9 cellular contexts compared by ENCODE assay signal in the genomic region with DNA sequence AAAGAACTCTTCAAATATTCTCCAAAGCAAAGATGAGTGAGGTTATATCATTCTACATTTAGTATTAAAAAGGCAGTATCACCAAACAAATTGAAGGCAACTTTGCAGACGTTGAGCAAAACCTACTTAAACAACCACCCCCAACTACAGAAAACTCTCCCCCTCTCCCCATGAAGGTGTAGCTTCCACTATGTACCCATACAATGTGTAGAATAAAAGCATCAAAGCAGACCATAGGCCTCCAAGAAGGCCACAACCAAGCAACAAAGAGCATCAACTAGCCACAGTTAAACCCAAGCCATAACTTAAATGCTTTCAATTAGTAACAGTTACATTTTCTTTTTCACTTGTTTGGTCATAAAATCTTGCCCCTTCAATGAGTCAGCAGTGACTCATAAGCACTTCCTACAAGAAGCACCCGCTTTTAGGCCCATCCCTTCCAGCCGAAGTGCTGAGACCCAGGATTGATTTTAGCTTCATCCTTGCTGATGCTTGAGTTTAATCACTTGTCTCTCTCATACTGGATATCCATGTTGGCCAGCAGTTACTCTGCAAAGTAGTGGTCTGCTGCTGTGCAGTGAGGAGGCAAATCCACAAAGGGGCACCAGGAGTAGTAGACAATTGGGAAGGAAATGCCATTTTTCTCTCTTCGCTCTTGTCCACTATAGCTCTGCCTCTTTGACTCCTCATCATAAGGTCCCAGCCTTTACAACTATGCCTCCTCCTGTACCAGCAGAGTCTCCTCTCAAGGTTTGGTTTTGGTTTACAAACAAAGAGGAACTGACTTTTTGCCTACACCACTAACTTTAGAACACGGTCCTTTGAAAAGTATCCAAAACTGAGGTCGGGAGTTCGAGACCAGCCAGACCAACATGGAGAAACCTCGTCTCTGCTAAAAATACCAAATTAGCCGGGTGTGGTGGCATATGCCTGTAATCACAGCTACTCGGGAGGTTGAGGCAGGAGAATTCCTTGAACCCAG. TPM values are rescaled to one million over a fixed set of nuclear protein-coding genes. Genes with fewer than 3 reads are reported as not detected.
A peak's percentile ranks its signal among the peaks of the same experiment; 100 is the strongest.
DNase-seq lines count a peak whose midpoint lies in the region; ATAC-seq and TF ChIP-seq lines count a peak whose summit lies in the region.
"Had no signal": no experiment of that assay in that cellular context is flagged by ENCODE, and none has a peak within 500 bp of the region (broad histone marks: within the 10 kb centered on the region; RNA-seq: fewer than 3 reads in every experiment).

No MANE protein-coding gene starts in this region.

- H3K9me2 ChIP-seq in hepatocyte (replicated peaks; ENCODE audit: insufficient read depth): no peaks in the 10 kb centered on the region

- CTCF ChIA-PET in Calu3 (lab: Charles Lee): interaction anchor here (0.6 kb wide), 1 partner anchor 98 kb away, joined by 3 read pairs; no protein-coding TSS in a partner anchor
- CTCF ChIA-PET in activated CD4-positive, alpha-beta T cell treated with anti-CD3 and anti-CD28 coated beads, Interleukin-2, amount 10 ng/mL, durations not matched to agents 7 days and 5 days (lab: Charles Lee): interaction anchor here (4.3 kb wide), 1 partner anchor 13 kb away, joined by 21 read pairs; no protein-coding TSS in a partner anchor

- peak; percentile 88 for ATAC-seq in GM21423 (IDR thresholded peaks at IDR 0.05; ENCODE audit: unreplicated experiment)

- H3K79me2 ChIP-seq in hepatocyte: no peaks in the 10 kb centered on the region

- H3K9me3 ChIP-seq in hepatocyte (ENCODE audit: low read depth) (no peaks in the 10 kb centered on the region), HAP-1 (no peaks in the 10 kb centered on the region)

- no peaks in the 10 kb centered on the region for H4K20me1 ChIP-seq in hepatocyte (ENCODE audit: insufficient read depth, poor library complexity, severe bottlenecking)

- H3K27ac ChIP-seq in hepatocyte: no peak overlapping the region
- H3K27ac ChIP-seq in coronary artery: peak overlapping the region in 1 of 2 donors; percentile 50

- TF ChIP-seq CTCF in Calu3 (IDR thresholded peaks at IDR 0.05; ENCODE audit: unreplicated experiment) (no peak), hepatocyte (IDR thresholded peaks at IDR 0.05; ENCODE audit: poor library complexity) (no peak), coronary artery (IDR thresholded peaks at IDR 0.05) (no peak), endothelial cell (IDR thresholded peaks at IDR 0.05; ENCODE audit: unreplicated experiment) (no peak)

- no peak overlapping the region for H3K4me2 ChIP-seq in hepatocyte

- WGBS in hepatocyte (ENCODE audit: low lambda C conversion rate, missing lambda C conversion rate): 69% methylated on average over 10 of the region's 10 CpGs

- BruUV-seq in Calu3 (replicated peaks; lab: Mats Ljungman, UMichigan): no TSS peak

- peaks cover 11% of the 10 kb centered on the region for H3K4me1 ChIP-seq in hepatocyte (ENCODE audit: insufficient read depth)
- H3K4me1 ChIP-seq in HAP-1: no peaks in the 10 kb centered on the region; the same call in 1 of the 2 replicates

- intact Hi-C loops in Calu3 (cut with micrococcal nuclease; ENCODE audit: unreplicated experiment): no loop called here

- H3K4me3 ChIP-seq in hepatocyte: no peak overlapping the region
- no peak overlapping the region for H3K4me3 ChIP-seq in coronary artery
- no peak overlapping the region for H3K4me3 ChIP-seq in HAP-1

- H3K27me3 Mint-ChIP-seq in Calu3 (ENCODE audit: unreplicated experiment) (no peaks in the 10 kb centered on the region), endothelial cell (ENCODE audit: unreplicated experiment) (no peaks in the 10 kb centered on the region)
- peaks cover 3% of the 10 kb centered on the region for H3K27me3 Mint-ChIP-seq in activated CD4-positive, alpha-beta T cell treated with anti-CD3 and anti-CD28 coated beads, Interleukin-2, amount 10 ng/mL, durations not matched to agents 7 days and 5 days
- H3K27me3 Mint-ChIP-seq: memory B cell had no signal

- DNase-seq in Calu3 (peak; percentile 20), HK-2 (ENCODE audit: unreplicated experiment) (peak; percentile 43), hepatocyte (ENCODE audit: low spot score) (peak; percentile 35), coronary artery (ENCODE audit: low spot score) (no peak), endothelial cell (ENCODE audit: low spot score) (no peak), HAP-1 (ENCODE audit: low spot score in 2 of 2) (no peak)
- peak; percentile 29 for DNase-seq in activated CD4-positive, alpha-beta T cell treated with anti-CD3 and anti-CD28 coated beads, Interleukin-2, amount 10 ng/mL, durations not matched to agents 7 days and 5 days

- no peaks in the 10 kb centered on the region for H3K9me3 Mint-ChIP-seq in Calu3 (ENCODE audit: low read depth, unreplicated experiment)
- H3K9me3 Mint-ChIP-seq in activated CD4-positive, alpha-beta T cell treated with anti-CD3 and anti-CD28 coated beads, Interleukin-2, amount 10 ng/mL, durations not matched to agents 7 days and 5 days: no peaks in the 10 kb centered on the region
- no peaks in the 10 kb centered on the region for H3K9me3 Mint-ChIP-seq in endothelial cell (ENCODE audit: unreplicated experiment)
- H3K9me3 Mint-ChIP-seq: memory B cell had no signal

- H3K27ac Mint-ChIP-seq in Calu3 (ENCODE audit: unreplicated experiment) (no peak overlapping the region), endothelial cell (ENCODE audit: unreplicated experiment) (no peak overlapping the region)
- H3K27ac Mint-ChIP-seq in activated CD4-positive, alpha-beta T cell treated with anti-CD3 and anti-CD28 coated beads, Interleukin-2, amount 10 ng/mL, durations not matched to agents 7 days and 5 days: peak overlapping the region; percentile 82
- H3K27ac Mint-ChIP-seq: memory B cell had no signal

- H3K27me3 ChIP-seq in hepatocyte: no peaks in the 10 kb centered on the region
- no peaks in the 10 kb centered on the region for H3K27me3 ChIP-seq in HAP-1 (ENCODE audit: low read depth)

- no peak overlapping the region for H2AFZ ChIP-seq in hepatocyte

- no peaks in the 10 kb centered on the region for H3K36me3 Mint-ChIP-seq in Calu3 (ENCODE audit: insufficient read depth, unreplicated experiment)
- peaks cover 3% of the 10 kb centered on the region for H3K36me3 Mint-ChIP-seq in activated CD4-positive, alpha-beta T cell treated with anti-CD3 and anti-CD28 coated beads, Interleukin-2, amount 10 ng/mL, durations not matched to agents 7 days and 5 days (ENCODE audit: low read depth)
- H3K36me3 Mint-ChIP-seq in endothelial cell (ENCODE audit: low read depth, unreplicated experiment): no peaks in the 10 kb centered on the region
- H3K36me3 Mint-ChIP-seq: memory B cell had no signal

- POLR2A ChIA-PET in activated CD4-positive, alpha-beta T cell treated with anti-CD3 and anti-CD28 coated beads, Interleukin-2, amount 10 ng/mL, durations not matched to agents 7 days and 5 days (lab: Charles Lee): interaction anchor here (1.0 kb wide), 1 partner anchor 14 kb away, joined by 5 read pairs; no protein-coding TSS in a partner anchor

- H3K36me3 ChIP-seq in hepatocyte (replicated peaks; ENCODE audit: insufficient read depth, low read depth) (no peaks in the 10 kb centered on the region), HAP-1 (replicated peaks) (no peaks in the 10 kb centered on the region)

- H3K4me3 Mint-ChIP-seq in Calu3 (ENCODE audit: low read depth, unreplicated experiment) (no peak overlapping the region), endothelial cell (ENCODE audit: unreplicated experiment) (no peak overlapping the region)
- H3K4me3 Mint-ChIP-seq in activated CD4-positive, alpha-beta T cell treated with anti-CD3 and anti-CD28 coated beads, Interleukin-2, amount 10 ng/mL, durations not matched to agents 7 days and 5 days: peak overlapping the region; percentile 11
- H3K4me3 Mint-ChIP-seq: memory B cell had no signal

- H3K4me1 Mint-ChIP-seq in Calu3 (ENCODE audit: low read depth, unreplicated experiment) (peaks cover 11% of the 10 kb centered on the region), endothelial cell (ENCODE audit: unreplicated experiment) (no peaks in the 10 kb centered on the region)
- peaks cover 23% of the 10 kb centered on the region for H3K4me1 Mint-ChIP-seq in activated CD4-positive, alpha-beta T cell treated with anti-CD3 and anti-CD28 coated beads, Interleukin-2, amount 10 ng/mL, durations not matched to agents 7 days and 5 days
- H3K4me1 Mint-ChIP-seq: memory B cell had no signal

- in situ Hi-C loops in HAP-1 (cut with MboI; ENCODE audit: low sequenced_read_pairs): no loop called here

RNA-seq across cellular contexts. Expression of gene NUP153, which starts 8.4 kb away (rescaled TPM):
- 36.3 and 36.4 TPM in 2 replicates for total RNA-seq in Calu3 (2022)
- 10 to 100 TPM; 74.0 to 91.0 TPM for total RNA-seq in activated CD4-positive, alpha-beta T cell treated with anti-CD3 and anti-CD28 coated beads, Interleukin-2, amount 10 ng/mL, durations not matched to agents 7 days and 5 days
- total RNA-seq in hepatocyte: 29.5 and 31.1 TPM in 2 replicates
- 7.9 and 9.4 TPM in 2 replicates for polyA plus RNA-seq in hepatocyte
- total RNA-seq in endothelial cell (ENCODE audit: unreplicated experiment): 39.0 TPM

Comparison
In these comparisons a context has a peak if more than half of its experiments do, and no peak if none do; other contexts are left out.
1. DNase-seq: peak in Calu3 (single experiment), HK-2 (single experiment), activated CD4-positive, alpha-beta T cell treated with anti-CD3 and anti-CD28 coated beads, Interleukin-2, amount 10 ng/mL, durations not matched to agents 7 days and 5 days (single experiment) and hepatocyte (single experiment); none in coronary artery (single experiment), endothelial cell (single experiment) and HAP-1 (0 of 2).